ENCODE assay signal across 9 cellular contexts in genomic region chr2:150373374-150373773, GRCh38.
"Had no signal": no experiment of that assay in that cellular context is flagged by ENCODE, and none has a peak within 500 bp of the region (broad histone marks: within the 10 kb centered on the region; RNA-seq: fewer than 3 reads in every experiment).

No MANE protein-coding gene starts in this region.

- ATAC-seq: GM23338, HCT116 had no signal

- H3K27ac ChIP-seq: GM23248 had no signal

- H3K4me2 ChIP-seq: GM23338 had no signal

- H3K9me3 ChIP-seq: HAP-1 had no signal

- H3K9ac ChIP-seq: GM23248 had no signal

- H2AFZ ChIP-seq: GM23248, GM23338 had no signal

- DNase-seq: GM23248, GOT3, H7, H9, HCEC 1CT, HFFc6 had no signal

- H3K36me3 ChIP-seq: HAP-1 had no signal

- H3K4me3 ChIP-seq: GM23248, GM23338, HAP-1 had no signal
